In the genomic region with DNA sequence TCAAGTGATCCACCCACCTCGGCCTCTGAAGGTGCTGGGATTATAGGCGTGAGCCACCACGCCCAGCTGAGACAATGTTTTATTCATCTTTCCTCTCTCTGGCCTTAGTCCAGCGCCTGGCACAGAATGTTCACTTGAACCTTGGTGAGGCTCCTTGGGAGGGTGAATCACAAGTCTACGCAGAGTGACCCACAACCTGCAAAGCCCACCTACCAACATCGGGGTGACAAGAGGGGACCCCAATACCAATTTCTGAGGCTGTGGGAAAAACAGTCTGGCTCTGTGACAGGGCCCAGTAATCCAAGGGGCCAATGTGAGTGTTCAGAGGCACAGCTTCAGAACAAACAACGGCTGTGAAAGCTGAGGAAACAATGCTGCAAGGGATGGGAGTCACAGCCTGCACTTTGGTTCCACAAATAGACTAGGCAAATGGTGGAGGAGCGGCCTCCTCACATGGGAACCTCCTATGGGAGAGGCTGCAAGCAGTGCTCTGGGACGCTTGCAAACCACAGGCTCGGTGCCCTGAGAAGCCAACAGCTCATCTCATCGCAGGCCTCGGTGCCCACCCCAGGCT, we compare ENCODE assay signal across 1 cellular context.
TF ChIP-seq lines count a peak whose summit lies in the region.

No MANE protein-coding gene starts in this region.

TF ChIP-seq in HepG2, 621 proteins besides CTCF, POLR2A, EP300 and RAD21 (continued from another document and continues in another):
- TF ChIP-seq, protein P1, sequence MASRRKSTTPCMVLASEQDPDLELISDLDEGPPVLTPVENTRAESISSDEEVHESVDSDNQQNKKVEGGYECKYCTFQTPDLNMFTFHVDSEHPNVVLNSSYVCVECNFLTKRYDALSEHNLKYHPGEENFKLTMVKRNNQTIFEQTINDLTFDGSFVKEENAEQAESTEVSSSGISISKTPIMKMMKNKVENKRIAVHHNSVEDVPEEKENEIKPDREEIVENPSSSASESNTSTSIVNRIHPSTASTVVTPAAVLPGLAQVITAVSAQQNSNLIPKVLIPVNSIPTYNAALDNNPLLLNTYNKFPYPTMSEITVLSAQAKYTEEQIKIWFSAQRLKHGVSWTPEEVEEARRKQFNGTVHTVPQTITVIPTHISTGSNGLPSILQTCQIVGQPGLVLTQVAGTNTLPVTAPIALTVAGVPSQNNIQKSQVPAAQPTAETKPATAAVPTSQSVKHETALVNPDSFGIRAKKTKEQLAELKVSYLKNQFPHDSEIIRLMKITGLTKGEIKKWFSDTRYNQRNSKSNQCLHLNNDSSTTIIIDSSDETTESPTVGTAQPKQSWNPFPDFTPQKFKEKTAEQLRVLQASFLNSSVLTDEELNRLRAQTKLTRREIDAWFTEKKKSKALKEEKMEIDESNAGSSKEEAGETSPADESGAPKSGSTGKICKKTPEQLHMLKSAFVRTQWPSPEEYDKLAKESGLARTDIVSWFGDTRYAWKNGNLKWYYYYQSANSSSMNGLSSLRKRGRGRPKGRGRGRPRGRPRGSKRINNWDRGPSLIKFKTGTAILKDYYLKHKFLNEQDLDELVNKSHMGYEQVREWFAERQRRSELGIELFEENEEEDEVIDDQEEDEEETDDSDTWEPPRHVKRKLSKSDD (CRISPR knock-in tag; IDR thresholded peaks at IDR 0.05; ENCODE audit: low read depth) = peak; percentile 87
- TF ChIP-seq, protein P2, sequence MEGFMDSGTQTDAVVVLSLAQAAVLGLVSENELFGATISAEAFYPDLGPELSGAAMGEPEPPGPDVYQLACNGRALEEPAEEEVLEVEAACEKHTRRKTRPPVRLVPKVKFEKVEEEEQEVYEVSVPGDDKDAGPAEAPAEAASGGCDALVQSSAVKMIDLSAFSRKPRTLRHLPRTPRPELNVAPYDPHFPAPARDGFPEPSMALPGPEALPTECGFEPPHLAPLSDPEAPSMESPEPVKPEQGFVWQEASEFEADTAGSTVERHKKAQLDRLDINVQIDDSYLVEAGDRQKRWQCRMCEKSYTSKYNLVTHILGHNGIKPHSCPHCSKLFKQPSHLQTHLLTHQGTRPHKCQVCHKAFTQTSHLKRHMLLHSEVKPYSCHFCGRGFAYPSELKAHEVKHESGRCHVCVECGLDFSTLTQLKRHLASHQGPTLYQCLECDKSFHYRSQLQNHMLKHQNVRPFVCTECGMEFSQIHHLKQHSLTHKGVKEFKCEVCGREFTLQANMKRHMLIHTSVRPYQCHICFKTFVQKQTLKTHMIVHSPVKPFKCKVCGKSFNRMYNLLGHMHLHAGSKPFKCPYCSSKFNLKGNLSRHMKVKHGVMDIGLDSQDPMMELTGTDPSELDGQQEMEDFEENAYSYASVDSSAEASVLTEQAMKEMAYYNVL (CRISPR knock-in tag; IDR thresholded peaks at IDR 0.05; ENCODE audit: borderline replicate concordance) = no peak; the same call in 1 of the 2 replicates
- TF ChIP-seq FOXA1 (IDR thresholded peaks at IDR 0.05) = no peak
- peak; percentile 90 for TF ChIP-seq FOXA1 (CRISPR knock-in tag; IDR thresholded peaks at IDR 0.05)
- no peak for TF ChIP-seq ELF1 (CRISPR knock-in tag; IDR thresholded peaks at IDR 0.05)
- peak; percentile 70; the same call in 1 of the 2 replicates for TF ChIP-seq NR2C2 (CRISPR knock-in tag; IDR thresholded peaks at IDR 0.05; ENCODE audit: borderline replicate concordance)
- TF ChIP-seq SKI (IDR thresholded peaks at IDR 0.05; ENCODE audit: partially characterized antibody) = no peak
- TF ChIP-seq U2AF2 (IDR thresholded peaks at IDR 0.05; ENCODE audit: low read depth, low read length) = no peak
- no peak for TF ChIP-seq FOXP1 (IDR thresholded peaks at IDR 0.05)
- TF ChIP-seq FOXP1 (CRISPR knock-in tag; IDR thresholded peaks at IDR 0.05) = peak; percentile 87
- TF ChIP-seq ZSCAN20 (CRISPR knock-in tag; IDR thresholded peaks at IDR 0.05; ENCODE audit: borderline replicate concordance) = no peak
- no peak for TF ChIP-seq KLF11 (CRISPR knock-in tag; IDR thresholded peaks at IDR 0.05)
- no peak for TF ChIP-seq PAX8 (CRISPR knock-in tag; IDR thresholded peaks at IDR 0.05; ENCODE audit: borderline replicate concordance)
- no peak for TF ChIP-seq SETDB1 (CRISPR knock-in tag; IDR thresholded peaks at IDR 0.05; ENCODE audit: borderline replicate concordance)
- TF ChIP-seq, protein P3, sequence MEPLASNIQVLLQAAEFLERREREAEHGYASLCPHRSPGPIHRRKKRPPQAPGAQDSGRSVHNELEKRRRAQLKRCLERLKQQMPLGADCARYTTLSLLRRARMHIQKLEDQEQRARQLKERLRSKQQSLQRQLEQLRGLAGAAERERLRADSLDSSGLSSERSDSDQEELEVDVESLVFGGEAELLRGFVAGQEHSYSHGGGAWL (CRISPR knock-in tag; IDR thresholded peaks at IDR 0.05) = no peak
- no peak for TF ChIP-seq HNRNPUL1 (IDR thresholded peaks at IDR 0.05; ENCODE audit: low read depth, low read length)
- TF ChIP-seq NFKB2 (CRISPR knock-in tag; IDR thresholded peaks at IDR 0.05; ENCODE audit: borderline replicate concordance) = peak; percentile 42; the same call in 1 of the 2 replicates
- no peak for TF ChIP-seq ATAD3A (CRISPR knock-in tag; IDR thresholded peaks at IDR 0.05)
- no peak for TF ChIP-seq IKZF4 (CRISPR knock-in tag; IDR thresholded peaks at IDR 0.05; ENCODE audit: borderline replicate concordance, low read depth, not compliant biosample characterization)
- no peak for TF ChIP-seq SP2 (CRISPR knock-in tag; IDR thresholded peaks at IDR 0.05)
- 0 out of 2 replicates have a peak, but pooled peaks have one; percentile 28 for TF ChIP-seq EHMT2 (IDR thresholded peaks at IDR 0.05; ENCODE audit: borderline replicate concordance, low read depth, low read length)
- no peak for TF ChIP-seq ZNF296 (CRISPR knock-in tag; conservative IDR thresholded peaks at IDR 0.05)
- no peak for TF ChIP-seq ZNF138 (CRISPR knock-in tag; IDR thresholded peaks at IDR 0.05; ENCODE audit: low read depth)
- TF ChIP-seq, protein P4, sequence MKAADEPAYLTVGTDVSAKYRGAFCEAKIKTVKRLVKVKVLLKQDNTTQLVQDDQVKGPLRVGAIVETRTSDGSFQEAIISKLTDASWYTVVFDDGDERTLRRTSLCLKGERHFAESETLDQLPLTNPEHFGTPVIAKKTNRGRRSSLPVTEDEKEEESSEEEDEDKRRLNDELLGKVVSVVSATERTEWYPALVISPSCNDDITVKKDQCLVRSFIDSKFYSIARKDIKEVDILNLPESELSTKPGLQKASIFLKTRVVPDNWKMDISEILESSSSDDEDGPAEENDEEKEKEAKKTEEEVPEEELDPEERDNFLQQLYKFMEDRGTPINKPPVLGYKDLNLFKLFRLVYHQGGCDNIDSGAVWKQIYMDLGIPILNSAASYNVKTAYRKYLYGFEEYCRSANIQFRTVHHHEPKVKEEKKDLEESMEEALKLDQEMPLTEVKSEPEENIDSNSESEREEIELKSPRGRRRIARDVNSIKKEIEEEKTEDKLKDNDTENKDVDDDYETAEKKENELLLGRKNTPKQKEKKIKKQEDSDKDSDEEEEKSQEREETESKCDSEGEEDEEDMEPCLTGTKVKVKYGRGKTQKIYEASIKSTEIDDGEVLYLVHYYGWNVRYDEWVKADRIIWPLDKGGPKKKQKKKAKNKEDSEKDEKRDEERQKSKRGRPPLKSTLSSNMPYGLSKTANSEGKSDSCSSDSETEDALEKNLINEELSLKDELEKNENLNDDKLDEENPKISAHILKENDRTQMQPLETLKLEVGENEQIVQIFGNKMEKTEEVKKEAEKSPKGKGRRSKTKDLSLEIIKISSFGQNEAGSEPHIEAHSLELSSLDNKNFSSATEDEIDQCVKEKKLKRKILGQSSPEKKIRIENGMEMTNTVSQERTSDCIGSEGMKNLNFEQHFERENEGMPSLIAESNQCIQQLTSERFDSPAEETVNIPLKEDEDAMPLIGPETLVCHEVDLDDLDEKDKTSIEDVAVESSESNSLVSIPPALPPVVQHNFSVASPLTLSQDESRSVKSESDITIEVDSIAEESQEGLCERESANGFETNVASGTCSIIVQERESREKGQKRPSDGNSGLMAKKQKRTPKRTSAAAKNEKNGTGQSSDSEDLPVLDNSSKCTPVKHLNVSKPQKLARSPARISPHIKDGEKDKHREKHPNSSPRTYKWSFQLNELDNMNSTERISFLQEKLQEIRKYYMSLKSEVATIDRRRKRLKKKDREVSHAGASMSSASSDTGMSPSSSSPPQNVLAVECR (CRISPR knock-in tag; IDR thresholded peaks at IDR 0.05; ENCODE audit: borderline replicate concordance) = no peak; the same call in 1 of the 2 replicates
- TF ChIP-seq ZNF878 (CRISPR knock-in tag; IDR thresholded peaks at IDR 0.05) = peak; percentile 66; the same call in 1 of the 2 replicates
- TF ChIP-seq BCL6 (CRISPR knock-in tag; IDR thresholded peaks at IDR 0.05) = peak; percentile 65
- TF ChIP-seq HNRNPK (IDR thresholded peaks at IDR 0.05; ENCODE audit: low read depth, low read length, poor library complexity, severe bottlenecking) = no peak
- 0 out of 2 replicates have a peak, but pooled peaks have one; percentile 4 for TF ChIP-seq SMARCC2 (IDR thresholded peaks at IDR 0.05)
- no peak for TF ChIP-seq CHD2 (IDR thresholded peaks at IDR 0.05; ENCODE audit: low read depth, low read length)
- TF ChIP-seq ZNF44 (CRISPR knock-in tag; IDR thresholded peaks at IDR 0.05) = no peak; the same call in 1 of the 2 replicates
- TF ChIP-seq MED1 (CRISPR knock-in tag; IDR thresholded peaks at IDR 0.05) = peak; percentile 84
- peak; percentile 62 for TF ChIP-seq ZNF121 (CRISPR knock-in tag; IDR thresholded peaks at IDR 0.05)
- no peak for TF ChIP-seq ZNF256 (CRISPR knock-in tag; conservative IDR thresholded peaks at IDR 0.05)
- TF ChIP-seq HOXD1 (CRISPR knock-in tag; IDR thresholded peaks at IDR 0.05) = peak; percentile 53; the same call in 1 of the 2 replicates
- TF ChIP-seq, protein P5, sequence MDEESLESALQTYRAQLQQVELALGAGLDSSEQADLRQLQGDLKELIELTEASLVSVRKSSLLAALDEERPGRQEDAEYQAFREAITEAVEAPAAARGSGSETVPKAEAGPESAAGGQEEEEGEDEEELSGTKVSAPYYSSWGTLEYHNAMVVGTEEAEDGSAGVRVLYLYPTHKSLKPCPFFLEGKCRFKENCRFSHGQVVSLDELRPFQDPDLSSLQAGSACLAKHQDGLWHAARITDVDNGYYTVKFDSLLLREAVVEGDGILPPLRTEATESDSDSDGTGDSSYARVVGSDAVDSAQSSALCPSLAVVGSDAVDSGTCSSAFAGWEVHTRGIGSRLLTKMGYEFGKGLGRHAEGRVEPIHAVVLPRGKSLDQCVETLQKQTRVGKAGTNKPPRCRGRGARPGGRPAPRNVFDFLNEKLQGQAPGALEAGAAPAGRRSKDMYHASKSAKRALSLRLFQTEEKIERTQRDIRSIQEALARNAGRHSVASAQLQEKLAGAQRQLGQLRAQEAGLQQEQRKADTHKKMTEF (CRISPR knock-in tag; IDR thresholded peaks at IDR 0.05) = peak; percentile 47; the same call in 1 of the 2 replicates
- TF ChIP-seq PHB2 (IDR thresholded peaks at IDR 0.05; ENCODE audit: partially characterized antibody) = no peak
- TF ChIP-seq ZSCAN30 (CRISPR knock-in tag; IDR thresholded peaks at IDR 0.05) = no peak
- TF ChIP-seq NAIF1 (CRISPR knock-in tag; IDR thresholded peaks at IDR 0.05; ENCODE audit: borderline replicate concordance) = no peak
- 0 out of 2 replicates have a peak, but pooled peaks have one; percentile 45 for TF ChIP-seq NFKBIZ (CRISPR knock-in tag; IDR thresholded peaks at IDR 0.05)
- no peak for TF ChIP-seq PRPF4 (IDR thresholded peaks at IDR 0.05; ENCODE audit: low read depth, low read length, poor library complexity, severe bottlenecking)
- TF ChIP-seq ZNF101 (CRISPR knock-in tag; IDR thresholded peaks at IDR 0.05; ENCODE audit: borderline replicate concordance, low read depth) = no peak
- peak; percentile 87; the same call in 1 of the 2 replicates for TF ChIP-seq ZSCAN21 (CRISPR knock-in tag; IDR thresholded peaks at IDR 0.05; ENCODE audit: borderline replicate concordance)
- no peak for TF ChIP-seq HOXA7 (CRISPR knock-in tag; IDR thresholded peaks at IDR 0.05)
- TF ChIP-seq ZNF550 (CRISPR knock-in tag; IDR thresholded peaks at IDR 0.05; ENCODE audit: borderline replicate concordance) = no peak
- TF ChIP-seq ZNF33A (CRISPR knock-in tag; IDR thresholded peaks at IDR 0.05; ENCODE audit: borderline replicate concordance) = no peak
- peak; percentile 38; the same call in 1 of the 2 replicates for TF ChIP-seq NRL (CRISPR knock-in tag; IDR thresholded peaks at IDR 0.05; ENCODE audit: borderline replicate concordance)
- no peak for TF ChIP-seq ATRX (CRISPR knock-in tag; IDR thresholded peaks at IDR 0.05; ENCODE audit: borderline replicate concordance)
- TF ChIP-seq, protein P6, sequence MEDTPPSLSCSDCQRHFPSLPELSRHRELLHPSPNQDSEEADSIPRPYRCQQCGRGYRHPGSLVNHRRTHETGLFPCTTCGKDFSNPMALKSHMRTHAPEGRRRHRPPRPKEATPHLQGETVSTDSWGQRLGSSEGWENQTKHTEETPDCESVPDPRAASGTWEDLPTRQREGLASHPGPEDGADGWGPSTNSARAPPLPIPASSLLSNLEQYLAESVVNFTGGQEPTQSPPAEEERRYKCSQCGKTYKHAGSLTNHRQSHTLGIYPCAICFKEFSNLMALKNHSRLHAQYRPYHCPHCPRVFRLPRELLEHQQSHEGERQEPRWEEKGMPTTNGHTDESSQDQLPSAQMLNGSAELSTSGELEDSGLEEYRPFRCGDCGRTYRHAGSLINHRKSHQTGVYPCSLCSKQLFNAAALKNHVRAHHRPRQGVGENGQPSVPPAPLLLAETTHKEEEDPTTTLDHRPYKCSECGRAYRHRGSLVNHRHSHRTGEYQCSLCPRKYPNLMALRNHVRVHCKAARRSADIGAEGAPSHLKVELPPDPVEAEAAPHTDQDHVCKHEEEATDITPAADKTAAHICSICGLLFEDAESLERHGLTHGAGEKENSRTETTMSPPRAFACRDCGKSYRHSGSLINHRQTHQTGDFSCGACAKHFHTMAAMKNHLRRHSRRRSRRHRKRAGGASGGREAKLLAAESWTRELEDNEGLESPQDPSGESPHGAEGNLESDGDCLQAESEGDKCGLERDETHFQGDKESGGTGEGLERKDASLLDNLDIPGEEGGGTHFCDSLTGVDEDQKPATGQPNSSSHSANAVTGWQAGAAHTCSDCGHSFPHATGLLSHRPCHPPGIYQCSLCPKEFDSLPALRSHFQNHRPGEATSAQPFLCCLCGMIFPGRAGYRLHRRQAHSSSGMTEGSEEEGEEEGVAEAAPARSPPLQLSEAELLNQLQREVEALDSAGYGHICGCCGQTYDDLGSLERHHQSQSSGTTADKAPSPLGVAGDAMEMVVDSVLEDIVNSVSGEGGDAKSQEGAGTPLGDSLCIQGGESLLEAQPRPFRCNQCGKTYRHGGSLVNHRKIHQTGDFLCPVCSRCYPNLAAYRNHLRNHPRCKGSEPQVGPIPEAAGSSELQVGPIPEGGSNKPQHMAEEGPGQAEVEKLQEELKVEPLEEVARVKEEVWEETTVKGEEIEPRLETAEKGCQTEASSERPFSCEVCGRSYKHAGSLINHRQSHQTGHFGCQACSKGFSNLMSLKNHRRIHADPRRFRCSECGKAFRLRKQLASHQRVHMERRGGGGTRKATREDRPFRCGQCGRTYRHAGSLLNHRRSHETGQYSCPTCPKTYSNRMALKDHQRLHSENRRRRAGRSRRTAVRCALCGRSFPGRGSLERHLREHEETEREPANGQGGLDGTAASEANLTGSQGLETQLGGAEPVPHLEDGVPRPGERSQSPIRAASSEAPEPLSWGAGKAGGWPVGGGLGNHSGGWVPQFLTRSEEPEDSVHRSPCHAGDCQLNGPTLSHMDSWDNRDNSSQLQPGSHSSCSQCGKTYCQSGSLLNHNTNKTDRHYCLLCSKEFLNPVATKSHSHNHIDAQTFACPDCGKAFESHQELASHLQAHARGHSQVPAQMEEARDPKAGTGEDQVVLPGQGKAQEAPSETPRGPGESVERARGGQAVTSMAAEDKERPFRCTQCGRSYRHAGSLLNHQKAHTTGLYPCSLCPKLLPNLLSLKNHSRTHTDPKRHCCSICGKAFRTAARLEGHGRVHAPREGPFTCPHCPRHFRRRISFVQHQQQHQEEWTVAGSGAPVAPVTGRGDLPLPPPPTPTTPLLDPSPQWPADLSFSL (CRISPR knock-in tag; IDR thresholded peaks at IDR 0.05) = peak; percentile 17; the same call in 1 of the 2 replicates
- no peak for TF ChIP-seq SRF (IDR thresholded peaks at IDR 0.05; ENCODE audit: low read depth, low read length)
- TF ChIP-seq SMYD3 (CRISPR knock-in tag; IDR thresholded peaks at IDR 0.05) = 0 out of 2 replicates have a peak, but pooled peaks have one; percentile 64
